9 cellular contexts compared by ENCODE assay signal in genomic region chr13:73984949-73985691, GRCh38.
DNase-seq lines count a peak whose midpoint lies in the region; ATAC-seq and TF ChIP-seq lines count a peak whose summit lies in the region.
"Had no signal": no experiment of that assay in that cellular context is flagged by ENCODE, and none has a peak within 500 bp of the region (broad histone marks: within the 10 kb centered on the region; RNA-seq: fewer than 3 reads in every experiment).

No MANE protein-coding gene starts in this region.

- H3K27me3 Mint-ChIP-seq in T-helper 1 cell treated with Interleukin-12 subunit alpha and Interleukin-12 subunit beta and Interleukin-4 antibody, amounts not matched to agents 30 μg/mL and 1 μg/mL, for 36 hours (ENCODE audit: low read depth), result no peaks in the 10 kb centered on the region

- intact Hi-C loops in lower lobe of right lung (cut with DNase I), result no loop called here

- peak; percentile 66 for DNase-seq in activated T-cell treated with anti-CD3 and anti-CD28 coated beads for 48 hours (ENCODE audit: low read depth)
- no peak for DNase-seq in lower lobe of right lung
- peak; percentile 65 to 69 for DNase-seq in stimulated activated CD8-positive, alpha-beta memory T cell treated with anti-CD3 and anti-CD28 coated beads, Interleukin-7, amount 100 ng/mL, for 4 hours (ENCODE audit: low read depth in 2 of 2)
- no peak for DNase-seq in retina
- no peak for DNase-seq in NCI-H524 (lab: John Stamatoyannopoulos, UW)
- DNase-seq in SJCRH30, result no peak
- DNase-seq: NCI-H187 treated with DMSO at 0.1 percent for 48 hours had no signal

- H3K4me1 ChIP-seq in lower lobe of right lung (no peaks in the 10 kb centered on the region), SJCRH30 (no peaks in the 10 kb centered on the region; the same call in 1 of the 2 replicates)

- H3K27ac ChIP-seq in lower lobe of right lung (no peak overlapping the region), SJCRH30 (no peak overlapping the region)

- no peaks in the 10 kb centered on the region for H3K9me3 Mint-ChIP-seq in T-helper 1 cell treated with Interleukin-12 subunit alpha and Interleukin-12 subunit beta and Interleukin-4 antibody, amounts not matched to agents 30 μg/mL and 1 μg/mL, for 36 hours

- peak overlapping the region; percentile 80 for H3K27ac Mint-ChIP-seq in T-helper 1 cell treated with Interleukin-12 subunit alpha and Interleukin-12 subunit beta and Interleukin-4 antibody, amounts not matched to agents 30 μg/mL and 1 μg/mL, for 36 hours

- H3K27me3 ChIP-seq in lower lobe of right lung (ENCODE audit: low read depth) (no peaks in the 10 kb centered on the region), SJCRH30 (no peaks in the 10 kb centered on the region)

- H3K4me1 Mint-ChIP-seq in T-helper 1 cell treated with Interleukin-12 subunit alpha and Interleukin-12 subunit beta and Interleukin-4 antibody, amounts not matched to agents 30 μg/mL and 1 μg/mL, for 36 hours (ENCODE audit: low read depth), result peaks cover 29% of the 10 kb centered on the region

- peak; percentile 56 to 86 for ATAC-seq in lower lobe of right lung
- no peak for ATAC-seq in GM18517 (IDR thresholded peaks at IDR 0.05; ENCODE audit: unreplicated experiment)

- H3K36me3 ChIP-seq in lower lobe of right lung, result no peaks in the 10 kb centered on the region
- no peaks in the 10 kb centered on the region for H3K36me3 ChIP-seq in SJCRH30

- H3K4me3 Mint-ChIP-seq in T-helper 1 cell treated with Interleukin-12 subunit alpha and Interleukin-12 subunit beta and Interleukin-4 antibody, amounts not matched to agents 30 μg/mL and 1 μg/mL, for 36 hours, result peak overlapping the region; percentile 66

- peaks cover 6% of the 10 kb centered on the region for H3K36me3 Mint-ChIP-seq in T-helper 1 cell treated with Interleukin-12 subunit alpha and Interleukin-12 subunit beta and Interleukin-4 antibody, amounts not matched to agents 30 μg/mL and 1 μg/mL, for 36 hours (ENCODE audit: low read depth)

- H3K9me3 ChIP-seq in lower lobe of right lung, result no peaks in the 10 kb centered on the region
- 0 out of 2 replicates have a peak, but pooled peaks cover 2% of the 10 kb centered on the region for H3K9me3 ChIP-seq in SJCRH30 (replicated peaks)

- H3K4me3 ChIP-seq in lower lobe of right lung, result no peak overlapping the region
- H3K4me3 ChIP-seq in SJCRH30, result no peak overlapping the region

- no peak for TF ChIP-seq CTCF in lower lobe of right lung (IDR thresholded peaks at IDR 0.05)

Comparison
In these comparisons a context has a peak if more than half of its experiments do, and no peak if none do; other contexts are left out.
1. DNase-seq: peak in activated T-cell treated with anti-CD3 and anti-CD28 coated beads for 48 hours (single experiment) and stimulated activated CD8-positive, alpha-beta memory T cell treated with anti-CD3 and anti-CD28 coated beads, Interleukin-7, amount 100 ng/mL, for 4 hours (2 of 2); none in lower lobe of right lung (single experiment), retina (single experiment), NCI-H524 (0 of 2) and SJCRH30 (0 of 2).